ENCODE assay signal across 10 cellular contexts in the genomic region with DNA sequence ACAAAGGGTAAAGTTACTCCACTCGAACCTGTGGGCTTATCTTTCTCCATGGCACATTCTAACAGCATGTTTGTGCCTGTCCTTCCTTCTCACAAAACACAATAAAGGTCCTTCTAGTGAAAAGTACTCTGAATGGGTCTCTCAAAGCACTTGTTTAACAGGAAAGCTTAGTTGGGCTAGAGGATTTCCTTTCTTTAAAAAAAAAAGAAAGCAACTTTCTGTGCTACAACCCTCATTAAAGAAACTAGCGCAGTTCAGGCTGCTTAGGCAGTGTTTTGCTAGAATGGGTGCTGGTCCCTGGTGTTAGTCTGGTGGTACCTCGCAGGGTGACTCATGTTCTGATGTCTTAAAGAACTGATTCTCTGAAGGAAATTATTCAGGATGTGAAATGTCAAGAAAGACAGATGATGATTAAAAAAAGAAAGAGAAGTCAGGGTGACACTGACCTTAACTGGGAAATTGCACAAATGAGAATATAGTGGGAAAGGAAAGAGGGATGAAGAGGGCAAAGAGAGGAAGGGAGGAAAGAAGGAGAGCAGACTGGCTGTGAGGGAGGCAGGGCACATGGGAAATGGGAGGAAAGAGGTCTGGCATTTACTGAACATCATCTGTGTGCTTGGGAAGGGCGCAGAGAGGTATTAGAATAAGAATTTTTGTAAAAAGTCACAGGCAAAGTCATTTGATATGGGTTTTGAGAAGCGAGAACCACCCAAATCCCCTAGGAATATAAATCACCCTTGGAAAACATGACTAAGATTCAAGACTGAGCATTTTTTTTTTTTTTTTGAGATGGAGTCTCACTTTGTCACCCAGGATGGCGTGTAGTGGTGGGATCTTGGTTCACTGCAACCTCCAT.
A peak's percentile ranks its signal among the peaks of the same experiment; 100 is the strongest.
DNase-seq lines count a peak whose midpoint lies in the region; ATAC-seq, FAIRE-seq and TF ChIP-seq lines count a peak whose summit lies in the region.
"Had no signal": no experiment of that assay in that cellular context is flagged by ENCODE, and none has a peak within 500 bp of the region (broad histone marks: within the 10 kb centered on the region; RNA-seq: fewer than 3 reads in every experiment).

No MANE protein-coding gene starts in this region.

- no peaks in the 10 kb centered on the region for H3K27me3 ChIP-seq in brain microvascular endothelial cell (replicated peaks)
- no peaks in the 10 kb centered on the region for H3K27me3 ChIP-seq in thoracic aorta (replicated peaks; ENCODE audit: insufficient read depth)
- H3K27me3 ChIP-seq in psoas muscle (ENCODE audit: insufficient read depth in 3 of 3, low read length in 2 of 3), result no peaks in the 10 kb centered on the region

- in situ Hi-C loops in brain microvascular endothelial cell (cut with HindIII; ENCODE audit: low pct_ligation_motif_present, low sequenced_read_pairs), result no loop called here

- H3K4me1 ChIP-seq in kidney (ENCODE audit: control insufficient read depth in 1 of 2, insufficient read depth in 1 of 2, low read depth in 1 of 2, low read length in 2 of 2), result peaks cover 4 to 6% of the 10 kb centered on the region in 2 donors
- peaks cover 17 to 21% of the 10 kb centered on the region in 2 donors for H3K4me1 ChIP-seq in thoracic aorta (ENCODE audit: control insufficient read depth in 1 of 2, low read depth in 2 of 2)
- H3K4me1 ChIP-seq in psoas muscle, result no peaks in the 10 kb centered on the region

- intact Hi-C loops in kidney (cut with DNase I), result no loop called here
- intact Hi-C loops in psoas muscle (cut with DNase I), result no loop called here

- H3K4me3 ChIP-seq in brain microvascular endothelial cell (ENCODE audit: low read depth, low read length) (no peak overlapping the region), kidney (ENCODE audit: low read length in 2 of 2) (no peak overlapping the region), thoracic aorta (no peak overlapping the region), psoas muscle (no peak overlapping the region)

- H3K36me3 ChIP-seq in brain microvascular endothelial cell (replicated peaks) (peaks cover 15% of the 10 kb centered on the region), kidney (ENCODE audit: control insufficient read depth in 1 of 2, insufficient read depth in 2 of 2, low read length in 2 of 2) (no peaks in the 10 kb centered on the region), thoracic aorta (peaks cover 15% of the 10 kb centered on the region), psoas muscle (ENCODE audit: insufficient read depth in 1 of 2, low read depth in 1 of 2) (peaks cover 0 to 5% of the 10 kb centered on the region in 2 donors)

- peak; percentile 17 for FAIRE-seq in kidney (lab: Jason Lieb, UNC)
- FAIRE-seq: A204.1 had no signal

- H3K27ac ChIP-seq in brain microvascular endothelial cell (peak overlapping the region; percentile 22), kidney (ENCODE audit: low read depth in 2 of 2, low read length in 2 of 2) (peak overlapping the region; percentile 26 to 63), thoracic aorta (peak overlapping the region; percentile 32 to 71), psoas muscle (no peak overlapping the region)

- peaks cover 0 to 3% of the 10 kb centered on the region in 2 donors for H3K9me3 ChIP-seq in kidney (ENCODE audit: control insufficient read depth in 1 of 2, low read length in 2 of 2)
- no peaks in the 10 kb centered on the region for H3K9me3 ChIP-seq in thoracic aorta
- H3K9me3 ChIP-seq in psoas muscle, result no peaks in the 10 kb centered on the region

- no peak overlapping the region for H3K9ac ChIP-seq in kidney (ENCODE audit: low read length in 2 of 2)

- 59 to 67% (median 62%) methylated on average over 6 of the region's 6 CpGs for WGBS in psoas muscle, 3 donors

- TF ChIP-seq CTCF in brain microvascular endothelial cell (IDR thresholded peaks at IDR 0.05; ENCODE audit: low read depth, low read length, missing control alignments) (peak; percentile 9), kidney (IDR thresholded peaks at IDR 0.05; ENCODE audit: borderline replicate concordance, extremely low read depth, insufficient read depth) (no peak), thoracic aorta (IDR thresholded peaks at IDR 0.05) (no peak), psoas muscle (IDR thresholded peaks at IDR 0.05) (no peak)

- peak; percentile 20 for DNase-seq in NOMO-1 treated with DMSO at 0.1 percent for 48 hours (lab: John Stamatoyannopoulos, UW; ENCODE audit: unreplicated experiment)
- DNase-seq in NOMO-1 treated with dmso at 0.1 percent for 144 hours (lab: John Stamatoyannopoulos, UW; ENCODE audit: unreplicated experiment), result no peak
- peak; percentile 36 for DNase-seq in brain microvascular endothelial cell
- no peak for DNase-seq in kidney
- no peak for DNase-seq in thoracic aorta (ENCODE audit: low spot score)
- DNase-seq in psoas muscle, result no peak
- DNase-seq in T-helper 9 cell, result no peak
- no peak for DNase-seq in GM19240 (ENCODE audit: insufficient read length, low spot score)
- DNase-seq: NCI-H1092 had no signal

- ATAC-seq in thoracic aorta (ENCODE audit: insufficient number of reproducible peaks, low FRiP score, low read depth) (peak; percentile 29), psoas muscle (no peak)

Comparison
In these comparisons a context has a peak if more than half of its experiments do, and no peak if none do; other contexts are left out.
1. DNase-seq: peak in NOMO-1 treated with DMSO at 0.1 percent for 48 hours (single experiment) and brain microvascular endothelial cell (single experiment); none in NOMO-1 treated with dmso at 0.1 percent for 144 hours (single experiment), kidney (single experiment), thoracic aorta (single experiment), psoas muscle (0 of 2), T-helper 9 cell (single experiment) and GM19240 (single experiment).